In genomic region chr3:183635107-183635430, GRCh38 we compare ENCODE assay signal across 8 cellular contexts. TPM values are rescaled to one million over a fixed set of nuclear protein-coding genes. Genes with fewer than 3 reads are reported as not detected.
DNase-seq lines count a peak whose midpoint lies in the region; ATAC-seq and TF ChIP-seq lines count a peak whose summit lies in the region.

No MANE protein-coding gene starts in this region.

- H3K27ac ChIP-seq in HL-60 (replicated peaks): peak overlapping the region; percentile 78

- H3K27me3 ChIP-seq in HL-60 (ENCODE audit: insufficient read depth, poor library complexity, severe bottlenecking): no peaks in the 10 kb centered on the region

- no peaks in the 10 kb centered on the region for H3K9me3 Mint-ChIP-seq in naive B cell

- no peak for TF ChIP-seq CTCF in AG10803 (conservative IDR thresholded peaks at IDR 0.05; ENCODE audit: low read length)
- TF ChIP-seq CTCF in HL-60 (IDR thresholded peaks at IDR 0.05; ENCODE audit: insufficient read depth, low read length): no peak
- TF ChIP-seq CTCF in cardiac fibroblast (IDR thresholded peaks at IDR 0.05; ENCODE audit: low read depth, low read length): no peak

- H3K27me3 Mint-ChIP-seq in naive B cell: no peaks in the 10 kb centered on the region

- no peak for ATAC-seq in naive B cell (ENCODE audit: low read depth in 2 of 2)
- no peak for ATAC-seq in GM18873 (IDR thresholded peaks at IDR 0.05; ENCODE audit: low FRiP score, unreplicated experiment)

- peaks cover 12 to 34% (median 27%) of the 10 kb centered on the region in 3 donors for H3K4me1 Mint-ChIP-seq in naive B cell

- H3K27ac Mint-ChIP-seq in naive B cell: peak overlapping the region; percentile 93 to 99 (median 98)

- H3K4me3 ChIP-seq in AG10803 (ENCODE audit: low read length) (peak overlapping the region; percentile 88), HL-60 (replicated peaks; ENCODE audit: insufficient read depth, low read length) (peak overlapping the region; percentile 98), cardiac fibroblast (replicated peaks in 1 of 2; ENCODE audit: low read depth in 2 of 2, low read length in 2 of 2) (peak overlapping the region; percentile 89 to 96)

- DNase-seq in AG10803 (ENCODE audit: low read depth) (no peak), HL-60 (ENCODE audit: low read depth in 1 of 2, low spot score in 1 of 2) (no peak), cardiac fibroblast (ENCODE audit: low read depth in 2 of 2) (no peak), naive B cell (no peak), HPDE6-E6E7 (ENCODE audit: extremely low spot score) (no peak), retina (no peak), NCI-H69 (lab: John Stamatoyannopoulos, UW) (no peak)

- H3K36me3 Mint-ChIP-seq in naive B cell: peaks cover 0 to 3% of the 10 kb centered on the region in 2 donors

- H3K4me3 Mint-ChIP-seq in naive B cell: peak overlapping the region; percentile 91 to 97 (median 97)

RNA-seq across cellular contexts. Expression of gene KLHL24, which starts 0.4 kb away (rescaled TPM):
- polyA plus RNA-seq in naive B cell (ENCODE audit: low read depth in 6 of 6): 10 to 100 TPM; 46.7 to 84.9 (median 65.3) TPM
